ENCODE assay signal across 8 cellular contexts in genomic region chr10:32982293-32982709, GRCh38. TPM values are rescaled to one million over a fixed set of nuclear protein-coding genes. Genes with fewer than 3 reads are reported as not detected.
DNase-seq lines count a peak whose midpoint lies in the region; ATAC-seq, FAIRE-seq and TF ChIP-seq lines count a peak whose summit lies in the region.

No MANE protein-coding gene starts in this region.

- no peaks in the 10 kb centered on the region for H3K9me3 Mint-ChIP-seq in T-cell

- 53 to 54% methylated on average over 9 of the region's 9 CpGs for WGBS in pancreas, 2 donors

- H2AFZ ChIP-seq in fibroblast of lung (ENCODE audit: low read length) = no peak overlapping the region

- CTCF ChIA-PET in T-cell (lab: Charles Lee) = interaction anchor here in 1 of 2 donors (1.1 kb wide), 1 partner anchor 27 kb away, joined by 4 read pairs; no protein-coding TSS in a partner anchor

- H3K36me3 ChIP-seq in DOHH2 (ENCODE audit: control insufficient read depth, low read length) (no peaks in the 10 kb centered on the region), fibroblast of lung (ENCODE audit: control insufficient read depth, insufficient read depth, low read length) (no peaks in the 10 kb centered on the region), pancreas (no peaks in the 10 kb centered on the region)

- H3K9me2 ChIP-seq in DOHH2 (replicated peaks; ENCODE audit: control insufficient read depth, low read length) = no peaks in the 10 kb centered on the region

- no peaks in the 10 kb centered on the region for H4K20me1 ChIP-seq in DOHH2 (ENCODE audit: control insufficient read depth, insufficient read depth, low read depth, low read length)
- no peaks in the 10 kb centered on the region for H4K20me1 ChIP-seq in fibroblast of lung (ENCODE audit: control insufficient read depth, extremely low read depth, insufficient read depth, low read length)

- TF ChIP-seq CTCF in DOHH2 (IDR thresholded peaks at IDR 0.05; ENCODE audit: low read depth, low read length, poor library complexity, severe bottlenecking) (no peak), fibroblast of lung (conservative IDR thresholded peaks at IDR 0.05 in 1 of 2, IDR thresholded peaks at IDR 0.05 in 1 of 2; ENCODE audit: low read depth in 1 of 2, low read length in 2 of 2) (no peak), pancreas (IDR thresholded peaks at IDR 0.05) (no peak)

- H3K36me3 Mint-ChIP-seq in T-cell = no peaks in the 10 kb centered on the region

- peak overlapping the region; percentile 39 for H3K9ac ChIP-seq in fibroblast of lung (ENCODE audit: insufficient read depth, low read length)

- peak overlapping the region; percentile 85 for H3K27ac ChIP-seq in DOHH2 (ENCODE audit: low read depth, low read length)
- H3K27ac ChIP-seq in fibroblast of lung (ENCODE audit: insufficient read depth, low read length) = peak overlapping the region; percentile 98
- H3K27ac ChIP-seq in pancreas = peak overlapping the region; percentile 75 to 99 (median 93)

- intact Hi-C loops in pancreas (cut with DNase I) = no loop called here

- FAIRE-seq in pancreas (lab: Jason Lieb, UNC) = no peak

- DNase-seq in T-cell (no peak), fibroblast of lung (ENCODE audit: low read depth in 2 of 2) (peak; percentile 87 to 94), pancreas (peak in 1 of 6 donors; percentile 15), KG1 (lab: John Stamatoyannopoulos, UW) (no peak), HuH-7.5 (ENCODE audit: low spot score) (no peak)
- DNase-seq in activated CD4-positive, alpha-beta T cell treated with anti-CD3 and anti-CD28 coated beads, Interleukin-2, amount 50 U/mL, for 1 hour = no peak

- ATAC-seq in T-cell (replicated peaks in 1 of 4) (no peak), pancreas (peak in 2 of 4 donors; percentile 3), esophagus mucosa (no peak)

- H3K79me2 ChIP-seq in DOHH2 (ENCODE audit: control insufficient read depth, low read length) (peaks cover 4% of the 10 kb centered on the region; the same call in 1 of the 2 replicates), fibroblast of lung (ENCODE audit: control insufficient read depth, insufficient read depth, low read length) (peaks cover 2% of the 10 kb centered on the region)

- peak overlapping the region; percentile 91 for H3K4me2 ChIP-seq in DOHH2 (ENCODE audit: low read length)
- H3K4me2 ChIP-seq in fibroblast of lung (ENCODE audit: extremely low read depth, insufficient read depth, low read length) = peak overlapping the region; percentile 21

- POLR2A ChIA-PET in T-cell (lab: Charles Lee) = no interaction called here

- H3K27me3 ChIP-seq in DOHH2 (ENCODE audit: control insufficient read depth, low read length) = no peaks in the 10 kb centered on the region
- H3K27me3 ChIP-seq in fibroblast of lung (ENCODE audit: control insufficient read depth, insufficient read depth, low read length) = no peaks in the 10 kb centered on the region
- no peaks in the 10 kb centered on the region for H3K27me3 ChIP-seq in pancreas

- H3K27ac Mint-ChIP-seq in T-cell = peak overlapping the region; percentile 97 to 99

- peaks cover 85% of the 10 kb centered on the region for H3K4me1 ChIP-seq in DOHH2 (ENCODE audit: control insufficient read depth, low read length)
- H3K4me1 ChIP-seq in fibroblast of lung (ENCODE audit: control insufficient read depth, extremely low read depth, insufficient read depth, low read length) = peaks cover 41% of the 10 kb centered on the region
- H3K4me1 ChIP-seq in pancreas = peaks cover 21 to 33% (median 24%) of the 10 kb centered on the region in 3 donors

- H3K4me1 Mint-ChIP-seq in T-cell = peaks cover 27 to 40% (median 33%) of the 10 kb centered on the region in 3 donors

- H3K9me3 ChIP-seq in DOHH2 (ENCODE audit: control insufficient read depth, insufficient read depth, low read length) = no peaks in the 10 kb centered on the region
- no peaks in the 10 kb centered on the region for H3K9me3 ChIP-seq in fibroblast of lung (ENCODE audit: control insufficient read depth, insufficient read depth, low read depth, low read length)
- H3K9me3 ChIP-seq in pancreas = no peaks in the 10 kb centered on the region

- H3K4me3 Mint-ChIP-seq in T-cell = peak overlapping the region in 1 of 3 donors; percentile 88

- peaks cover 14% of the 10 kb centered on the region for H3F3A ChIP-seq in DOHH2 (ENCODE audit: control insufficient read depth, insufficient read depth)

- H3K27me3 Mint-ChIP-seq in T-cell = no peaks in the 10 kb centered on the region

- peak overlapping the region; percentile 75; the same call in 1 of the 2 replicates for H3K4me3 ChIP-seq in DOHH2 (ENCODE audit: low read length)
- no peak overlapping the region for H3K4me3 ChIP-seq in fibroblast of lung (replicated peaks in 1 of 4; ENCODE audit: control extremely low read depth in 1 of 4, insufficient read depth in 1 of 4, low read depth in 3 of 4, low read length in 4 of 4)
- H3K4me3 ChIP-seq in pancreas = no peak overlapping the region

RNA-seq across cellular contexts. Expression of gene ITGB1, which starts 24.3 kb away (rescaled TPM):
- 100 to 1,000 TPM; 140 to 269 (median 177) TPM for total RNA-seq in T-cell
- 2,456 and 2,693 TPM in 2 replicates for total RNA-seq in fibroblast of lung
- polyA plus RNA-seq in fibroblast of lung = 1,736 and 3,450 TPM in 2 replicates
- 1,173 and 2,065 TPM in 2 replicates for polyA plus RNA-seq in fibroblast of lung (2012)
- polyA minus RNA-seq in fibroblast of lung (ENCODE audit: low replicate concordance) = 137 and 176 TPM in 2 replicates
- total RNA-seq in pancreas = 100 to 1,000 TPM in 5 of 6 donors, 10 to 100 TPM in 1; 81.8 to 316 (median 125) TPM
- polyA plus RNA-seq in pancreas = 10 to 100 TPM; 44.0 to 97.3 TPM
- total RNA-seq in esophagus mucosa = 102 TPM

Comparison
In these comparisons a context has a peak if more than half of its experiments do, and no peak if none do; other contexts are left out.
1. DNase-seq: peak in fibroblast of lung (2 of 2); none in T-cell (0 of 34), activated CD4-positive, alpha-beta T cell treated with anti-CD3 and anti-CD28 coated beads, Interleukin-2, amount 50 U/mL, for 1 hour (single experiment), KG1 (single experiment) and HuH-7.5 (single experiment).
2. Peak in every context shown above with its lines, with median percentiles within 50 percentile points of each other: H3K27ac ChIP-seq.